In the genomic region with DNA sequence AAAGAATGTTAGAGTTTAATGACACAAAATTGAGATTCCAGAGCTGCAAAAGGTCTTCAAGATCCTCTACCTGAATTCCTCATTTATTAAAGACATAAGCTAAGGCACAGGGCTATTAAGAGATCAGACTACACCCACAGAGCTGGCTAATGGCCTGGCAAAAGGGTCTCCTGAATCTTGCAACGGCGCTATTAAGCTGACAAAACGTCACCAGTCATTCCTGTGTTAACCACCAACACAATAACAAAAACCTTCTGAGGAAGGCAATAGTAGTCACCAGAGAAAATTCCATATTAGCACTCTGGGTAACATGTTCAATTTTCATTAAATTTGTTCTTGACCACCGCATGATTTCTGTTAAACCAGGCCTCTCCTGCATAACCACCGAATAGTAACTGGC, we compare ENCODE assay signal across 1 cellular context.
TF ChIP-seq lines count a peak whose summit lies in the region.

No MANE protein-coding gene starts in this region.

TF ChIP-seq in IMR-90, 13 proteins besides CTCF, POLR2A, EP300 and RAD21:
- TF ChIP-seq MAFK (IDR thresholded peaks at IDR 0.05; ENCODE audit: low read depth, low read length) (no peak), RCOR1 (IDR thresholded peaks at IDR 0.05; ENCODE audit: insufficient replicate concordance, low read length) (no peak), NFE2L2 (IDR thresholded peaks at IDR 0.05; ENCODE audit: low read depth, low read length) (no peak), CHD1 (IDR thresholded peaks at IDR 0.05; ENCODE audit: low read depth, low read length) (no peak), FOS (IDR thresholded peaks at IDR 0.05; ENCODE audit: low read depth, low read length) (no peak), MAZ (IDR thresholded peaks at IDR 0.05; ENCODE audit: borderline replicate concordance, low read depth, low read length) (no peak), RFX5 (IDR thresholded peaks at IDR 0.05; ENCODE audit: low read depth, low read length) (no peak), CEBPB (IDR thresholded peaks at IDR 0.05; ENCODE audit: low read depth, low read length) (no peak), BHLHE40 (IDR thresholded peaks at IDR 0.05; ENCODE audit: low read depth, low read length) (no peak), SMC3 (IDR thresholded peaks at IDR 0.05; ENCODE audit: low read depth, low read length) (no peak), MXI1 (IDR thresholded peaks at IDR 0.05; ENCODE audit: borderline replicate concordance, low read depth, low read length) (no peak), USF2 (IDR thresholded peaks at IDR 0.05; ENCODE audit: low read depth, low read length) (no peak)
- TF ChIP-seq, protein P1, sequence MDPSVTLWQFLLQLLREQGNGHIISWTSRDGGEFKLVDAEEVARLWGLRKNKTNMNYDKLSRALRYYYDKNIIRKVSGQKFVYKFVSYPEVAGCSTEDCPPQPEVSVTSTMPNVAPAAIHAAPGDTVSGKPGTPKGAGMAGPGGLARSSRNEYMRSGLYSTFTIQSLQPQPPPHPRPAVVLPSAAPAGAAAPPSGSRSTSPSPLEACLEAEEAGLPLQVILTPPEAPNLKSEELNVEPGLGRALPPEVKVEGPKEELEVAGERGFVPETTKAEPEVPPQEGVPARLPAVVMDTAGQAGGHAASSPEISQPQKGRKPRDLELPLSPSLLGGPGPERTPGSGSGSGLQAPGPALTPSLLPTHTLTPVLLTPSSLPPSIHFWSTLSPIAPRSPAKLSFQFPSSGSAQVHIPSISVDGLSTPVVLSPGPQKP (IDR thresholded peaks at IDR 0.05; ENCODE audit: borderline replicate concordance, low read depth, low read length), result no peak
